ENCODE assay signal across 9 cellular contexts in the genomic region with DNA sequence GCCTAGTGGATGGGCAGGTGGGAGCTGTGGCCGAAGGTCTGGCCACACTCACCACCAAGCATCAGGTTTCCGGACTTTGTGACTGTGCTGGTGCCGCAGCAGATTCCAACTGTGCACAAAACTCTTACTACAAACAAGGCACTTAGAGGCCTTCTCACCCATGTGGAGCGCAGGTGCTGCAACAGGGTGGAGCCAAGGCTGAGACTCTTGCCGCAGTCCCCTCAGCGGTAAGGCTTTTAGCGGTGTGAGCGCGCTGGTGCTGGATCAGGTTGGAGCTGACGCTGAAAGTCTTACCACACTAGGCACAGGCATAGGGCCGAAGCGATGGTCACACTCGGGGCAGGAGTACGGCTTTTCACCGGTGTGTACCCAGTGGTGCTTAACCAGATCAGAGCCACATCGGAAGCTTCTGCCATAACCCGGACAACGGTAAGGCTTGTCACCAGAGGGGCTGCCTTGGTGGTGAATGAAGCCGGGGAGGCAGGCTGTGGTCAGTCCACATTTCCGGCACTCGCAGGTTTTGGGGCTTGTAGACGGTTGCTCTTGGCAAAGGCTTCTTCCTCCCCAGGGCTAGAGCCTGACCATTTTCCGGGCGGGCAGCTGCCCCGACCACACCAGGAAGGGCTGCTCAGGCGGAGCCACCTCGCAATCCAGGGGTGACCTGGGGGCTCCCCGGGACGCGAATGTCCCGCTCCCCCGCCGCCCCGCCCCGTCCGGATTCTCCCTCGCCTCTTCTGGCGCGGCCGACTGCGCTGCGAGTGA. TPM values are rescaled to one million over a fixed set of nuclear protein-coding genes. Genes with fewer than 3 reads are reported as not detected.
DNase-seq lines count a peak whose midpoint lies in the region; ATAC-seq and TF ChIP-seq lines count a peak whose summit lies in the region.
"Had no signal": no experiment of that assay in that cellular context is flagged by ENCODE, and none has a peak within 500 bp of the region (broad histone marks: within the 10 kb centered on the region; RNA-seq: fewer than 3 reads in every experiment).

No MANE protein-coding gene starts in this region.

- H3K4me1 ChIP-seq in CD8-positive, alpha-beta memory T cell (ENCODE audit: insufficient read depth, low read length): peaks cover 47% of the 10 kb centered on the region
- H3K4me1 ChIP-seq in MM.1S (ENCODE audit: low read length): peaks cover 5% of the 10 kb centered on the region
- H3K4me1 ChIP-seq in mesenchymal stem cell (ENCODE audit: control insufficient read depth, insufficient read depth, low read depth, low read length): peaks cover 34% of the 10 kb centered on the region

- peak overlapping the region; percentile 2 for H2BK15ac ChIP-seq in mesenchymal stem cell (ENCODE audit: low read depth, poor library complexity, severe bottlenecking)

- H3K9ac ChIP-seq in MM.1S (ENCODE audit: low read length): peak overlapping the region; percentile 96
- peak overlapping the region; percentile 99 for H3K9ac ChIP-seq in mesenchymal stem cell (ENCODE audit: low read length)

- H4K91ac ChIP-seq in mesenchymal stem cell (ENCODE audit: low read length): peak overlapping the region; percentile 40

- H3K4me3 ChIP-seq in CD8-positive, alpha-beta memory T cell (ENCODE audit: low read length): peak overlapping the region; percentile 74
- H3K4me3 ChIP-seq in MM.1S (ENCODE audit: low read length) (peak overlapping the region; percentile 79), dorsolateral prefrontal cortex (peak overlapping the region; percentile 66 to 100 (median 88)), mesenchymal stem cell (ENCODE audit: insufficient read depth in 1 of 2, low read depth in 1 of 2, low read length in 2 of 2) (peak overlapping the region; percentile 79 to 87)

- H3K9me3 ChIP-seq in CD8-positive, alpha-beta memory T cell (ENCODE audit: low read length): no peaks in the 10 kb centered on the region
- H3K9me3 ChIP-seq in MM.1S (replicated peaks; ENCODE audit: insufficient read depth, low read length) (no peaks in the 10 kb centered on the region), mesenchymal stem cell (ENCODE audit: control insufficient read depth, low read length) (no peaks in the 10 kb centered on the region)

- no peak for ATAC-seq in activated CD4-positive, alpha-beta T cell treated with anti-CD3 and anti-CD28 coated beads for 36 hours
- peak; percentile 35 for ATAC-seq in stimulated activated naive CD8-positive, alpha-beta T cell treated with anti-CD3 and anti-CD28 coated beads, Interleukin-15, amount 100 ng/mL, for 72 hours

- peak overlapping the region; percentile 62 for H3K4me2 ChIP-seq in MM.1S (ENCODE audit: low read depth, low read length)
- H3K4me2 ChIP-seq in mesenchymal stem cell (ENCODE audit: low read length, poor library complexity, severe bottlenecking): peak overlapping the region; percentile 83

- intact Hi-C loops in activated CD4-positive, alpha-beta T cell treated with anti-CD3 and anti-CD28 coated beads for 36 hours (cut with DNase I, micrococcal nuclease): loop anchor here (1.0 to 5.0 kb wide), 5 partner anchors 49 to 807 kb away; a partner anchor contains a TSS
- intact Hi-C loops in dorsolateral prefrontal cortex (cut with DNase I): loop anchor here (2.0 to 10.0 kb wide), 8 partner anchors 273 to 501 kb away; a partner anchor contains a TSS

- TF ChIP-seq CTCF in GM20000 (IDR thresholded peaks at IDR 0.05; ENCODE audit: extremely low read depth, missing control alignments) (peak; percentile 11), MM.1S (IDR thresholded peaks at IDR 0.05; ENCODE audit: low read length) (peak; percentile 44), dorsolateral prefrontal cortex (IDR thresholded peaks at IDR 0.05 in 54 of 56, conservative IDR thresholded peaks at IDR 0.05 in 2 of 56; ENCODE audit: low read depth in 1 of 56, partially characterized antibody in 56 of 56) (peak in 1 of 56 donors; percentile 11)

- H3K9me3 Mint-ChIP-seq in CD8-positive, alpha-beta memory T cell: no peaks in the 10 kb centered on the region
- H3K9me3 Mint-ChIP-seq in activated CD4-positive, alpha-beta T cell treated with anti-CD3 and anti-CD28 coated beads for 36 hours (ENCODE audit: low read depth): no peaks in the 10 kb centered on the region
- no peaks in the 10 kb centered on the region for H3K9me3 Mint-ChIP-seq in stimulated activated naive CD8-positive, alpha-beta T cell treated with anti-CD3 and anti-CD28 coated beads, Interleukin-15, amount 100 ng/mL, for 72 hours

- DNase-seq in CD8-positive, alpha-beta memory T cell: peak; percentile 53 to 80 (median 67)
- DNase-seq in GM20000 (ENCODE audit: low spot score): peak; percentile 58
- DNase-seq in MM.1S: peak; percentile 81
- peak; percentile 69 for DNase-seq in activated CD4-positive, alpha-beta T cell treated with anti-CD3 and anti-CD28 coated beads for 36 hours
- DNase-seq in dorsolateral prefrontal cortex: peak in 4 of 10 donors; percentile 20 to 52 (median 41)
- peak; percentile 65 for DNase-seq in mesenchymal stem cell
- DNase-seq in stimulated activated naive CD8-positive, alpha-beta T cell treated with anti-CD3 and anti-CD28 coated beads, Interleukin-15, amount 100 ng/mL, for 72 hours: peak; percentile 65 to 79
- DNase-seq in NCI-H446 treated with DMSO at 0.1 percent for 48 hours (lab: John Stamatoyannopoulos, UW): no peak

- no peaks in the 10 kb centered on the region for H3K27me3 ChIP-seq in CD8-positive, alpha-beta memory T cell (ENCODE audit: insufficient read depth, low read length, poor library complexity, severe bottlenecking)
- H3K27me3 ChIP-seq in MM.1S (replicated peaks; ENCODE audit: insufficient read depth, low read length) (no peaks in the 10 kb centered on the region), dorsolateral prefrontal cortex (no peaks in the 10 kb centered on the region), mesenchymal stem cell (ENCODE audit: control insufficient read depth in 1 of 2, insufficient read depth in 1 of 2, low read length in 2 of 2) (no peaks in the 10 kb centered on the region)

- peaks cover 48 to 62% (median 53%) of the 10 kb centered on the region in 3 donors for H3K4me1 Mint-ChIP-seq in CD8-positive, alpha-beta memory T cell
- peaks cover 50% of the 10 kb centered on the region for H3K4me1 Mint-ChIP-seq in activated CD4-positive, alpha-beta T cell treated with anti-CD3 and anti-CD28 coated beads for 36 hours
- peaks cover 56% of the 10 kb centered on the region for H3K4me1 Mint-ChIP-seq in stimulated activated naive CD8-positive, alpha-beta T cell treated with anti-CD3 and anti-CD28 coated beads, Interleukin-15, amount 100 ng/mL, for 72 hours

- peak overlapping the region in 1 of 2 experiments; percentile 9 for H3K14ac ChIP-seq in mesenchymal stem cell (ENCODE audit: low read length in 2 of 2)

- POLR2A ChIA-PET in CD8-positive, alpha-beta memory T cell (lab: Charles Lee): interaction anchor here (0.5 to 3.7 kb wide), 10 partner anchors 16 to 415 kb away, joined by 3 to 15 read pairs (median 6); a partner anchor contains a TSS
- POLR2A ChIA-PET in activated CD4-positive, alpha-beta T cell treated with anti-CD3 and anti-CD28 coated beads for 36 hours (lab: Charles Lee): interaction anchor here (0.6 to 2.3 kb wide), 6 partner anchors 19 to 419 kb away, joined by 3 to 11 read pairs (median 5); a partner anchor contains a TSS

- H2AFZ ChIP-seq in MM.1S (ENCODE audit: low read length) (peak overlapping the region; percentile 89; the same call in 1 of the 2 replicates), mesenchymal stem cell (ENCODE audit: low read depth, low read length) (no peak overlapping the region)

- peak overlapping the region; percentile 68 for H2BK5ac ChIP-seq in mesenchymal stem cell (ENCODE audit: low read depth, low read length, poor library complexity, severe bottlenecking)

- H2AK5ac ChIP-seq in mesenchymal stem cell (ENCODE audit: low read length, severe bottlenecking): no peak overlapping the region

- peak overlapping the region in 1 of 2 experiments; percentile 10 for H3K4ac ChIP-seq in mesenchymal stem cell (ENCODE audit: low read depth in 1 of 2, low read length in 2 of 2)

- H3K4me3 Mint-ChIP-seq in CD8-positive, alpha-beta memory T cell: peak overlapping the region; percentile 90 to 97 (median 94)
- H3K4me3 Mint-ChIP-seq in activated CD4-positive, alpha-beta T cell treated with anti-CD3 and anti-CD28 coated beads for 36 hours: peak overlapping the region; percentile 85
- peak overlapping the region; percentile 90 to 93 for H3K4me3 Mint-ChIP-seq in stimulated activated naive CD8-positive, alpha-beta T cell treated with anti-CD3 and anti-CD28 coated beads, Interleukin-15, amount 100 ng/mL, for 72 hours

- H2BK120ac ChIP-seq in mesenchymal stem cell (ENCODE audit: low read depth, low read length): no peak overlapping the region

- no peak overlapping the region for H2BK12ac ChIP-seq in mesenchymal stem cell (ENCODE audit: low read length in 2 of 2)

- peaks cover 43% of the 10 kb centered on the region for H3K79me2 ChIP-seq in MM.1S (ENCODE audit: low read length)

- 5% methylated on average over 42 of the region's 42 CpGs for WGBS in mesenchymal stem cell

- H3K18ac ChIP-seq in mesenchymal stem cell (ENCODE audit: low read depth in 1 of 2, low read length in 2 of 2): peak overlapping the region; percentile 84 to 89

- H3K36me3 Mint-ChIP-seq in CD8-positive, alpha-beta memory T cell: peaks cover 0 to 31% (median 4%) of the 10 kb centered on the region in 3 donors
- peaks cover 27% of the 10 kb centered on the region for H3K36me3 Mint-ChIP-seq in activated CD4-positive, alpha-beta T cell treated with anti-CD3 and anti-CD28 coated beads for 36 hours (ENCODE audit: low read depth)

- no peaks in the 10 kb centered on the region for H4K20me1 ChIP-seq in MM.1S (ENCODE audit: insufficient read depth, low read length)

- H3K36me3 ChIP-seq in CD8-positive, alpha-beta memory T cell (ENCODE audit: insufficient read depth, low read length): no peaks in the 10 kb centered on the region
- H3K36me3 ChIP-seq in MM.1S (replicated peaks; ENCODE audit: insufficient read depth, low read length): no peaks in the 10 kb centered on the region
- peaks cover 28 to 36% of the 10 kb centered on the region in 2 experiments for H3K36me3 ChIP-seq in mesenchymal stem cell (ENCODE audit: control insufficient read depth in 1 of 2, insufficient read depth in 2 of 2, low read depth in 1 of 2, low read length in 2 of 2)

- peak overlapping the region; percentile 97 for H3K27ac ChIP-seq in CD8-positive, alpha-beta memory T cell (ENCODE audit: low read depth, low read length)
- H3K27ac ChIP-seq in MM.1S (ENCODE audit: low read length): peak overlapping the region; percentile 96
- peak overlapping the region; percentile 96 to 100 (median 100) for H3K27ac ChIP-seq in dorsolateral prefrontal cortex
- peak overlapping the region; percentile 95 for H3K27ac ChIP-seq in mesenchymal stem cell (ENCODE audit: low read length, poor library complexity, severe bottlenecking)

- no peaks in the 10 kb centered on the region for H3K9me2 ChIP-seq in MM.1S (replicated peaks; ENCODE audit: insufficient read depth, low read length)

- no peak overlapping the region for H3K23ac ChIP-seq in mesenchymal stem cell (ENCODE audit: low read length in 2 of 2)

- CTCF ChIA-PET in CD8-positive, alpha-beta memory T cell (lab: Charles Lee): interaction anchor here (1.0 to 4.2 kb wide), 8 partner anchors 15 to 415 kb away, joined by 3 to 26 read pairs (median 12); a partner anchor contains a TSS
- CTCF ChIA-PET in activated CD4-positive, alpha-beta T cell treated with anti-CD3 and anti-CD28 coated beads for 36 hours (lab: Charles Lee): interaction anchor here (0.6 to 6.2 kb wide), 11 partner anchors 10 to 435 kb away, joined by 3 to 35 read pairs (median 5); a partner anchor contains a TSS

- peaks cover 31% of the 10 kb centered on the region for H3K79me1 ChIP-seq in mesenchymal stem cell (replicated peaks; ENCODE audit: low read length, poor library complexity, severe bottlenecking)

- peaks cover 19% of the 10 kb centered on the region for H3F3A ChIP-seq in MM.1S (ENCODE audit: insufficient read depth, low read length)

- peak overlapping the region; percentile 92 to 98 (median 96) for H3K27ac Mint-ChIP-seq in CD8-positive, alpha-beta memory T cell
- H3K27ac Mint-ChIP-seq in activated CD4-positive, alpha-beta T cell treated with anti-CD3 and anti-CD28 coated beads for 36 hours: peak overlapping the region; percentile 94
- peak overlapping the region; percentile 98 to 99 for H3K27ac Mint-ChIP-seq in stimulated activated naive CD8-positive, alpha-beta T cell treated with anti-CD3 and anti-CD28 coated beads, Interleukin-15, amount 100 ng/mL, for 72 hours

- no peaks in the 10 kb centered on the region for H3K27me3 Mint-ChIP-seq in CD8-positive, alpha-beta memory T cell
- H3K27me3 Mint-ChIP-seq in activated CD4-positive, alpha-beta T cell treated with anti-CD3 and anti-CD28 coated beads for 36 hours: no peaks in the 10 kb centered on the region
- H3K27me3 Mint-ChIP-seq in stimulated activated naive CD8-positive, alpha-beta T cell treated with anti-CD3 and anti-CD28 coated beads, Interleukin-15, amount 100 ng/mL, for 72 hours: no peaks in the 10 kb centered on the region

- H4K8ac ChIP-seq in mesenchymal stem cell (ENCODE audit: low read length): peak overlapping the region; percentile 8

RNA-seq across cellular contexts. Expression of a gene that starts 1.0 kb away (rescaled TPM):
- total RNA-seq in CD8-positive, alpha-beta memory T cell: 10 to 100 TPM; 14.3 to 15.9 TPM
- 9.8 TPM for polyA plus RNA-seq in CD8-positive, alpha-beta memory T cell
- 1 to 10 TPM; 7.0 to 7.9 TPM for total RNA-seq in activated CD4-positive, alpha-beta T cell treated with anti-CD3 and anti-CD28 coated beads for 36 hours
- 10 to 100 TPM; 10.4 to 21.8 (median 15.2) TPM for total RNA-seq in dorsolateral prefrontal cortex
- polyA plus RNA-seq in mesenchymal stem cell (2013, experiment 1 of 2): 5.3 TPM
- polyA plus RNA-seq in mesenchymal stem cell (2013, experiment 2 of 2): 5.0 TPM

RNA-seq across cellular contexts. Expression of a gene that starts 13.7 kb away (rescaled TPM):
- 1 to 10 TPM in 1 of 2 experiments, under 1 TPM in 1; 0.59 to 1.1 TPM for total RNA-seq in CD8-positive, alpha-beta memory T cell
- not detected for polyA plus RNA-seq in CD8-positive, alpha-beta memory T cell
- 1 to 10 TPM in 1 of 2 experiments, under 1 TPM in 1; 0.80 to 1.1 TPM for total RNA-seq in activated CD4-positive, alpha-beta T cell treated with anti-CD3 and anti-CD28 coated beads for 36 hours
- total RNA-seq in dorsolateral prefrontal cortex: 10 to 100 TPM in 12 of 120 experiments, 1 to 10 TPM in 108; 1.7 to 19.5 (median 4.9) TPM
- 125 TPM for polyA plus RNA-seq in mesenchymal stem cell (2013, experiment 1 of 2)
- polyA plus RNA-seq in mesenchymal stem cell (2013, experiment 2 of 2): 118 TPM

RNA-seq across cellular contexts. Expression of a gene that starts 15.7 kb away (rescaled TPM):
- under 1 TPM; 0.11 to 0.18 TPM for total RNA-seq in CD8-positive, alpha-beta memory T cell
- polyA plus RNA-seq in CD8-positive, alpha-beta memory T cell: 0.23 TPM
- under 1 TPM; 0.16 to 0.18 TPM for total RNA-seq in activated CD4-positive, alpha-beta T cell treated with anti-CD3 and anti-CD28 coated beads for 36 hours
- total RNA-seq in dorsolateral prefrontal cortex: 1 to 10 TPM; 1.2 to 5.3 (median 2.9) TPM
- 0.36 TPM for polyA plus RNA-seq in mesenchymal stem cell (2013, experiment 1 of 2)
- 0.34 TPM for polyA plus RNA-seq in mesenchymal stem cell (2013, experiment 2 of 2)

RNA-seq across cellular contexts. Expression of a gene that starts 24.7 kb away (rescaled TPM):
- under 1 TPM in 1 of 2 experiments, not detected in 1; 0.24 TPM for total RNA-seq in CD8-positive, alpha-beta memory T cell
- polyA plus RNA-seq in CD8-positive, alpha-beta memory T cell: 2.0 TPM
- total RNA-seq in activated CD4-positive, alpha-beta T cell treated with anti-CD3 and anti-CD28 coated beads for 36 hours: under 1 TPM; 0.11 TPM
- 1 to 10 TPM in 5 of 120 experiments, under 1 TPM in 48, not detected in 67; 0.17 to 1.8 (median 0.48) TPM for total RNA-seq in dorsolateral prefrontal cortex
- not detected for polyA plus RNA-seq in mesenchymal stem cell (2013, experiment 1 of 2)
- polyA plus RNA-seq in mesenchymal stem cell (2013, experiment 2 of 2): not detected
- total RNA-seq: T-helper 1 cell treated with Interleukin-12 subunit alpha and Interleukin-12 subunit beta and Interleukin-4 antibody, amounts not matched to agents 30 ng/mL and 1 ng/mL, for 36 hours had no signal

RNA-seq across cellular contexts. Expression of a gene that starts 30.1 kb away (rescaled TPM):
- total RNA-seq in CD8-positive, alpha-beta memory T cell: not detected
- polyA plus RNA-seq in CD8-positive, alpha-beta memory T cell: not detected
- total RNA-seq in activated CD4-positive, alpha-beta T cell treated with anti-CD3 and anti-CD28 coated beads for 36 hours: not detected
- 1 to 10 TPM in 10 of 120 experiments, not detected in 110; 1.2 to 2.2 (median 1.5) TPM for total RNA-seq in dorsolateral prefrontal cortex
- polyA plus RNA-seq in mesenchymal stem cell (2013, experiment 1 of 2): not detected
- not detected for polyA plus RNA-seq in mesenchymal stem cell (2013, experiment 2 of 2)
- total RNA-seq: T-helper 1 cell treated with Interleukin-12 subunit alpha and Interleukin-12 subunit beta and Interleukin-4 antibody, amounts not matched to agents 30 ng/mL and 1 ng/mL, for 36 hours had no signal
